ENCODE assay signal across 8 cellular contexts in genomic region chr19:36916991-36917390, GRCh38. TPM values are rescaled to one million over a fixed set of nuclear protein-coding genes. Genes with fewer than 3 reads are reported as not detected.
DNase-seq lines count a peak whose midpoint lies in the region; ATAC-seq and TF ChIP-seq lines count a peak whose summit lies in the region.

No MANE protein-coding gene starts in this region.

- peaks cover 47% of the 10 kb centered on the region for H3K9me3 Mint-ChIP-seq in activated T-cell treated with anti-CD3 and anti-CD28 coated beads, Interleukin-2, amount 50 U/mL, for 24 hours
- H3K9me3 Mint-ChIP-seq in activated CD8-positive, alpha-beta T cell treated with anti-CD3 and anti-CD28 coated beads, Interleukin-2, amount 10 ng/mL, durations not matched to agents 7 days and 5 days (ENCODE audit: insufficient read depth) = peaks cover 41% of the 10 kb centered on the region

- H3K27me3 ChIP-seq in right cardiac atrium (ENCODE audit: control insufficient read depth, insufficient read depth) (no peaks in the 10 kb centered on the region), gastrocnemius medialis (no peaks in the 10 kb centered on the region)

- H3K4me1 Mint-ChIP-seq in activated T-cell treated with anti-CD3 and anti-CD28 coated beads, Interleukin-2, amount 50 U/mL, for 24 hours (ENCODE audit: low read depth) = peaks cover 34% of the 10 kb centered on the region
- H3K4me1 Mint-ChIP-seq in activated CD8-positive, alpha-beta T cell treated with anti-CD3 and anti-CD28 coated beads, Interleukin-2, amount 10 ng/mL, durations not matched to agents 7 days and 5 days (ENCODE audit: low read depth) = peaks cover 29% of the 10 kb centered on the region

- no peak for ATAC-seq in activated CD8-positive, alpha-beta T cell treated with anti-CD3 and anti-CD28 coated beads, Interleukin-2, amount 10 ng/mL, durations not matched to agents 7 days and 5 days
- ATAC-seq in right cardiac atrium (peak in 1 of 2 donors; percentile 15), gastrocnemius medialis (no peak), HG03045 (IDR thresholded peaks at IDR 0.05; ENCODE audit: unreplicated experiment) (no peak), GM19463 (IDR thresholded peaks at IDR 0.05; ENCODE audit: unreplicated experiment) (no peak)

- no peak for TF ChIP-seq POLR2A in gastrocnemius medialis (IDR thresholded peaks at IDR 0.05)

- H3K4me1 ChIP-seq in right cardiac atrium (ENCODE audit: control insufficient read depth, insufficient read depth, low read length) = peaks cover 6% of the 10 kb centered on the region
- H3K4me1 ChIP-seq in gastrocnemius medialis = peaks cover 8 to 12% of the 10 kb centered on the region in 2 donors

- POLR2A ChIA-PET in activated CD8-positive, alpha-beta T cell treated with anti-CD3 and anti-CD28 coated beads, Interleukin-2, amount 10 ng/mL, durations not matched to agents 7 days and 5 days (lab: Charles Lee) = interaction anchor here (2.3 kb wide), 1 partner anchor 66 kb away, joined by 10 read pairs; the partner anchor contains the start of gene ZNF345

- no peak for TF ChIP-seq CTCF in gastrocnemius medialis (IDR thresholded peaks at IDR 0.05 in 4 of 5, conservative IDR thresholded peaks at IDR 0.05 in 1 of 5)

- peaks cover 3 to 60% of the 10 kb centered on the region in 2 donors for H3K36me3 ChIP-seq in gastrocnemius medialis

- H3K27ac ChIP-seq in right cardiac atrium (ENCODE audit: low read length) (peak overlapping the region; percentile 98), gastrocnemius medialis (peak overlapping the region; percentile 92 to 97 (median 94))

- H3K36me3 Mint-ChIP-seq in activated T-cell treated with anti-CD3 and anti-CD28 coated beads, Interleukin-2, amount 50 U/mL, for 24 hours (ENCODE audit: low read depth) = peaks cover 92% of the 10 kb centered on the region
- H3K36me3 Mint-ChIP-seq in activated CD8-positive, alpha-beta T cell treated with anti-CD3 and anti-CD28 coated beads, Interleukin-2, amount 10 ng/mL, durations not matched to agents 7 days and 5 days (ENCODE audit: low read depth) = peaks cover 70% of the 10 kb centered on the region

- intact Hi-C loops in right cardiac atrium (cut with DNase I) = no loop called here
- intact Hi-C loops in gastrocnemius medialis (cut with DNase I; ENCODE audit: low total_unique reads) = loop anchor here (1.0 to 5.0 kb wide), 7 partner anchors 56 to 550 kb away; partner anchors contain the start of genes ZNF345, ZNF420, ZNF566 and ZNF567

- H3K9me3 ChIP-seq in right cardiac atrium (ENCODE audit: control insufficient read depth, low read length) (no peaks in the 10 kb centered on the region), gastrocnemius medialis (peaks cover 0 to 5% (median 0%) of the 10 kb centered on the region in 3 donors)

- H3K27me3 Mint-ChIP-seq in activated T-cell treated with anti-CD3 and anti-CD28 coated beads, Interleukin-2, amount 50 U/mL, for 24 hours = no peaks in the 10 kb centered on the region
- H3K27me3 Mint-ChIP-seq in activated CD8-positive, alpha-beta T cell treated with anti-CD3 and anti-CD28 coated beads, Interleukin-2, amount 10 ng/mL, durations not matched to agents 7 days and 5 days (ENCODE audit: low read depth) = no peaks in the 10 kb centered on the region

- in situ Hi-C loops in gastrocnemius medialis (cut with MboI; ENCODE audit: low sequenced_read_pairs in 4 of 4) = no loop called here

- peak overlapping the region; percentile 98 for H3K27ac Mint-ChIP-seq in activated T-cell treated with anti-CD3 and anti-CD28 coated beads, Interleukin-2, amount 50 U/mL, for 24 hours
- peak overlapping the region; percentile 97 for H3K27ac Mint-ChIP-seq in activated CD8-positive, alpha-beta T cell treated with anti-CD3 and anti-CD28 coated beads, Interleukin-2, amount 10 ng/mL, durations not matched to agents 7 days and 5 days

- H3K4me3 ChIP-seq in right cardiac atrium (ENCODE audit: low read length) (peak overlapping the region; percentile 88), gastrocnemius medialis (peak overlapping the region; percentile 82 to 98 (median 83))

- 31% methylated on average over 7 of the region's 7 CpGs for WGBS in right cardiac atrium

- peak overlapping the region; percentile 85 for H3K4me3 Mint-ChIP-seq in activated T-cell treated with anti-CD3 and anti-CD28 coated beads, Interleukin-2, amount 50 U/mL, for 24 hours
- peak overlapping the region; percentile 84 for H3K4me3 Mint-ChIP-seq in activated CD8-positive, alpha-beta T cell treated with anti-CD3 and anti-CD28 coated beads, Interleukin-2, amount 10 ng/mL, durations not matched to agents 7 days and 5 days

- peak; percentile 32 for DNase-seq in activated T-cell treated with anti-CD3 and anti-CD28 coated beads, Interleukin-2, amount 50 U/mL, for 24 hours
- DNase-seq in activated T-cell treated with anti-CD3 and anti-CD28 coated beads for 4 hours (no peak), right cardiac atrium (peak in 2 of 3 donors; percentile 17 to 40), gastrocnemius medialis (no peak), hippocampal formation (lab: John Stamatoyannopoulos, UW) (no peak)
- peak; percentile 23 for DNase-seq in activated CD8-positive, alpha-beta T cell treated with anti-CD3 and anti-CD28 coated beads, Interleukin-2, amount 10 ng/mL, durations not matched to agents 7 days and 5 days

- CTCF ChIA-PET in activated CD8-positive, alpha-beta T cell treated with anti-CD3 and anti-CD28 coated beads, Interleukin-2, amount 10 ng/mL, durations not matched to agents 7 days and 5 days (lab: Charles Lee) = no interaction called here

RNA-seq across cellular contexts. Expression of gene ZNF568, which starts 0.9 kb away (rescaled TPM):
- total RNA-seq in activated CD8-positive, alpha-beta T cell treated with anti-CD3 and anti-CD28 coated beads, Interleukin-2, amount 10 ng/mL, durations not matched to agents 7 days and 5 days = 1 to 10 TPM; 7.0 to 8.0 TPM
- total RNA-seq in right cardiac atrium (10 to 100 TPM in 1 of 4 donors, 1 to 10 TPM in 3; 8.4 to 11.9 (median 8.6) TPM), gastrocnemius medialis (10 to 100 TPM in 1 of 4 donors, 1 to 10 TPM in 3; 3.0 to 10.2 (median 5.4) TPM)
- polyA plus RNA-seq in right cardiac atrium = 5.3 TPM

RNA-seq across cellular contexts. Expression of gene ZNF829, which starts 0.9 kb away (rescaled TPM):
- total RNA-seq in activated CD8-positive, alpha-beta T cell treated with anti-CD3 and anti-CD28 coated beads, Interleukin-2, amount 10 ng/mL, durations not matched to agents 7 days and 5 days = 1 to 10 TPM; 5.7 to 6.0 TPM
- 1 to 10 TPM; 2.7 to 3.4 (median 2.9) TPM for total RNA-seq in right cardiac atrium
- 1.6 TPM for polyA plus RNA-seq in right cardiac atrium
- total RNA-seq in gastrocnemius medialis = 1 to 10 TPM in 2 of 4 donors, under 1 TPM in 2; 0.97 to 1.5 (median 1.2) TPM

Comparison
In these comparisons a context has a peak if more than half of its experiments do, and no peak if none do; other contexts are left out.
1. DNase-seq: peak in activated T-cell treated with anti-CD3 and anti-CD28 coated beads, Interleukin-2, amount 50 U/mL, for 24 hours (single experiment), activated CD8-positive, alpha-beta T cell treated with anti-CD3 and anti-CD28 coated beads, Interleukin-2, amount 10 ng/mL, durations not matched to agents 7 days and 5 days (single experiment) and right cardiac atrium (2 of 3); none in activated T-cell treated with anti-CD3 and anti-CD28 coated beads for 4 hours (single experiment), gastrocnemius medialis (0 of 2) and hippocampal formation (0 of 2).